ENCODE assay signal across 11 cellular contexts in genomic region chr17:77315551-77316190, GRCh38.
A peak's percentile ranks its signal among the peaks of the same experiment; 100 is the strongest.
DNase-seq lines count a peak whose midpoint lies in the region; ATAC-seq and TF ChIP-seq lines count a peak whose summit lies in the region.
"Had no signal": no experiment of that assay in that cellular context is flagged by ENCODE, and none has a peak within 500 bp of the region (broad histone marks: within the 10 kb centered on the region; RNA-seq: fewer than 3 reads in every experiment).

No MANE protein-coding gene starts in this region.

- DNase-seq in D341Med (ENCODE audit: low spot score) (peak; percentile 47), RWPE2 (ENCODE audit: low spot score) (peak; percentile 62), NCI-H2029 (lab: John Stamatoyannopoulos, UW) (no peak)
- no peak for DNase-seq in activated CD4-positive, alpha-beta memory T cell treated with anti-CD3 and anti-CD28 coated beads, Interleukin-2, amount 10 ng/mL, durations not matched to agents 7 days and 5 days
- no peak for DNase-seq in activated T-cell treated with anti-CD3 and anti-CD28 coated beads, Interleukin-2, amount 50 U/mL, for 48 hours
- DNase-seq: effector CD4-positive, alpha-beta T cell; MV-4-11 had no signal

- H3K27me3 ChIP-seq in RWPE2 (ENCODE audit: insufficient read depth, poor library complexity, severe bottlenecking) = no peaks in the 10 kb centered on the region
- H3K27me3 ChIP-seq in gastroesophageal sphincter = no peaks in the 10 kb centered on the region
- H3K27me3 ChIP-seq in rectal smooth muscle tissue (ENCODE audit: control insufficient read depth, insufficient read depth, low read length) = no peaks in the 10 kb centered on the region

- no peak for TF ChIP-seq POLR2A in gastroesophageal sphincter (IDR thresholded peaks at IDR 0.05)

- H3K36me3 Mint-ChIP-seq in activated CD4-positive, alpha-beta memory T cell treated with anti-CD3 and anti-CD28 coated beads, Interleukin-2, amount 10 ng/mL, durations not matched to agents 7 days and 5 days (ENCODE audit: low read depth) = no peaks in the 10 kb centered on the region

- no peak overlapping the region for H3K4me3 Mint-ChIP-seq in activated CD4-positive, alpha-beta memory T cell treated with anti-CD3 and anti-CD28 coated beads, Interleukin-2, amount 10 ng/mL, durations not matched to agents 7 days and 5 days

- H3K4me1 Mint-ChIP-seq in activated CD4-positive, alpha-beta memory T cell treated with anti-CD3 and anti-CD28 coated beads, Interleukin-2, amount 10 ng/mL, durations not matched to agents 7 days and 5 days = peaks cover 20% of the 10 kb centered on the region

- ATAC-seq in RWPE2 (ENCODE audit: low read depth) (peak; percentile 12; the same call in 2 of the 3 replicates), gastroesophageal sphincter (no peak), HG03280 (IDR thresholded peaks at IDR 0.05; ENCODE audit: unreplicated experiment) (no peak)

- H3K9me3 ChIP-seq in RWPE2 (ENCODE audit: severe bottlenecking) (no peaks in the 10 kb centered on the region), gastroesophageal sphincter (no peaks in the 10 kb centered on the region)

- H3K27ac Mint-ChIP-seq in activated CD4-positive, alpha-beta memory T cell treated with anti-CD3 and anti-CD28 coated beads, Interleukin-2, amount 10 ng/mL, durations not matched to agents 7 days and 5 days = no peak overlapping the region
- H3K27ac Mint-ChIP-seq: progenitor cell of endocrine pancreas had no signal

- H3K9ac ChIP-seq in rectal smooth muscle tissue (ENCODE audit: low read length) = no peak overlapping the region

- CTCF ChIA-PET in activated CD4-positive, alpha-beta memory T cell treated with anti-CD3 and anti-CD28 coated beads, Interleukin-2, amount 10 ng/mL, durations not matched to agents 7 days and 5 days (lab: Charles Lee) = no interaction called here

- WGBS in gastroesophageal sphincter (ENCODE audit: low coverage in 1 of 2), 2 donors = 87 to 100% methylated on average over 1 to 4 of the region's 16 CpGs

- POLR2A ChIA-PET in activated CD4-positive, alpha-beta memory T cell treated with anti-CD3 and anti-CD28 coated beads, Interleukin-2, amount 10 ng/mL, durations not matched to agents 7 days and 5 days (lab: Charles Lee) = no interaction called here

- no peak overlapping the region for H3K4me3 ChIP-seq in RWPE2 (ENCODE audit: severe bottlenecking)
- H3K4me3 ChIP-seq in gastroesophageal sphincter = no peak overlapping the region
- peak overlapping the region; percentile 1 for H3K4me3 ChIP-seq in rectal smooth muscle tissue (ENCODE audit: low read length)

- H3K27me3 Mint-ChIP-seq in activated CD4-positive, alpha-beta memory T cell treated with anti-CD3 and anti-CD28 coated beads, Interleukin-2, amount 10 ng/mL, durations not matched to agents 7 days and 5 days = no peaks in the 10 kb centered on the region
- H3K27me3 Mint-ChIP-seq: progenitor cell of endocrine pancreas had no signal

- H3K36me3 ChIP-seq in RWPE2 (ENCODE audit: low read depth) = peaks cover 75% of the 10 kb centered on the region
- H3K36me3 ChIP-seq in gastroesophageal sphincter = no peaks in the 10 kb centered on the region
- H3K36me3 ChIP-seq in rectal smooth muscle tissue (ENCODE audit: control insufficient read depth, insufficient read depth, low read length) = no peaks in the 10 kb centered on the region

- peak overlapping the region; percentile 98 for H3K27ac ChIP-seq in RWPE2 (ENCODE audit: poor library complexity, severe bottlenecking)
- peak overlapping the region in 3 of 4 donors; percentile 56 to 62 (median 59) for H3K27ac ChIP-seq in gastroesophageal sphincter
- H3K27ac ChIP-seq in rectal smooth muscle tissue (ENCODE audit: low read depth, low read length) = peak overlapping the region; percentile 33

- peaks cover 38% of the 10 kb centered on the region for H3K4me1 ChIP-seq in RWPE2 (ENCODE audit: insufficient read depth, poor library complexity, severe bottlenecking)
- peaks cover 0 to 55% (median 25%) of the 10 kb centered on the region in 3 donors for H3K4me1 ChIP-seq in gastroesophageal sphincter
- peaks cover 24% of the 10 kb centered on the region for H3K4me1 ChIP-seq in rectal smooth muscle tissue (ENCODE audit: control insufficient read depth, insufficient read depth, low read length)

- TF ChIP-seq EP300 in gastroesophageal sphincter (IDR thresholded peaks at IDR 0.05) = no peak

- no peak for TF ChIP-seq CTCF in RWPE2 (IDR thresholded peaks at IDR 0.05; ENCODE audit: poor library complexity, severe bottlenecking)
- no peak for TF ChIP-seq CTCF in gastroesophageal sphincter (IDR thresholded peaks at IDR 0.05)

- H3K9me3 Mint-ChIP-seq in activated CD4-positive, alpha-beta memory T cell treated with anti-CD3 and anti-CD28 coated beads, Interleukin-2, amount 10 ng/mL, durations not matched to agents 7 days and 5 days = no peaks in the 10 kb centered on the region

Comparison
In these comparisons a context has a peak if more than half of its experiments do, and no peak if none do; other contexts are left out.
1. DNase-seq: peak in D341Med (single experiment) and RWPE2 (single experiment); none in NCI-H2029 (single experiment), activated CD4-positive, alpha-beta memory T cell treated with anti-CD3 and anti-CD28 coated beads, Interleukin-2, amount 10 ng/mL, durations not matched to agents 7 days and 5 days (single experiment) and activated T-cell treated with anti-CD3 and anti-CD28 coated beads, Interleukin-2, amount 50 U/mL, for 48 hours (0 of 2).
2. H3K27ac ChIP-seq: peak in every context shown above with its lines; median percentile 98 in RWPE2; 59 in gastroesophageal sphincter; 33 in rectal smooth muscle tissue.